ENCODE assay signal across 10 cellular contexts in genomic region chr20:35947489-35947888, GRCh38. TPM values are rescaled to one million over a fixed set of nuclear protein-coding genes. Genes with fewer than 3 reads are reported as not detected.
DNase-seq lines count a peak whose midpoint lies in the region; ATAC-seq, FAIRE-seq and TF ChIP-seq lines count a peak whose summit lies in the region.
"Had no signal": no experiment of that assay in that cellular context is flagged by ENCODE, and none has a peak within 500 bp of the region (broad histone marks: within the 10 kb centered on the region; RNA-seq: fewer than 3 reads in every experiment).

No MANE protein-coding gene starts in this region.

- ATAC-seq in lower lobe of right lung: peak in 1 of 2 donors; percentile 21

- H3K27ac ChIP-seq in lower lobe of right lung: no peak overlapping the region
- H3K27ac ChIP-seq: skin epidermis had no signal

- TF ChIP-seq POLR2A in GM12892 (IDR thresholded peaks at IDR 0.05; ENCODE audit: low read depth, low read length): no peak

- H3K27me3 ChIP-seq in MG63 (no peaks in the 10 kb centered on the region), lower lobe of right lung (ENCODE audit: low read depth) (no peaks in the 10 kb centered on the region)

- H3K4me3 ChIP-seq in MG63 (no peak overlapping the region), lower lobe of right lung (no peak overlapping the region)
- H3K4me3 ChIP-seq: skin epidermis had no signal

- TF ChIP-seq CTCF in lower lobe of right lung (IDR thresholded peaks at IDR 0.05): peak; percentile 14

- H3K9me3 ChIP-seq in MG63: no peaks in the 10 kb centered on the region
- H3K9me3 ChIP-seq in lower lobe of right lung: no peaks in the 10 kb centered on the region

- H3K4me1 ChIP-seq in lower lobe of right lung: peaks cover 9% of the 10 kb centered on the region

- H3K36me3 ChIP-seq in MG63: peaks cover 74% of the 10 kb centered on the region
- peaks cover 67% of the 10 kb centered on the region for H3K36me3 ChIP-seq in lower lobe of right lung

- DNase-seq in SHP77 (lab: John Stamatoyannopoulos, UW) (peak; percentile 26 to 36), SHP77 treated with DMSO at 0.1 percent for 48 hours (lab: John Stamatoyannopoulos, UW) (no peak), MG63 (peak; percentile 20), lower lobe of right lung (no peak), GM12892 (ENCODE audit: insufficient read length) (no peak), NCI-H2107 treated with DMSO at 0.1 percent for 48 hours (lab: John Stamatoyannopoulos, UW; ENCODE audit: unreplicated experiment) (no peak), GM19240 (ENCODE audit: insufficient read length, low spot score) (no peak)
- DNase-seq in activated T-cell treated with anti-CD3 and anti-CD28 coated beads, Interleukin-2, amount 50 U/mL, for 48 hours: peak; percentile 34 to 48
- DNase-seq: activated T-cell treated with anti-CD3 and anti-CD28 coated beads, Interleukin-2, amount 50 U/mL, for 4 hours had no signal

- no peak for FAIRE-seq in GM12892 (lab: Jason Lieb, UNC)

- intact Hi-C loops in lower lobe of right lung (cut with DNase I): no loop called here

RNA-seq across cellular contexts. Expression of gene SCAND1, which starts 6.8 kb away (rescaled TPM):
- total RNA-seq in MG63 (2014; rRNA removed; shearing (Covaris generic); ENCODE audit: low replicate concordance): 29.8 and 79.0 TPM in 2 replicates
- total RNA-seq in lower lobe of right lung: 51.9 TPM
- polyA plus RNA-seq in GM12892 (2012; ENCODE audit: missing spikeins): 2.6 TPM

RNA-seq across cellular contexts. Expression of gene CNBD2, which starts 20.9 kb away (rescaled TPM):
- total RNA-seq in MG63 (2014; rRNA removed; shearing (Covaris generic); ENCODE audit: low replicate concordance): 3.4 TPM in 1 of 2 replicates, not detected in the other
- 4.3 TPM for total RNA-seq in lower lobe of right lung
- polyA plus RNA-seq in GM12892 (2012; ENCODE audit: missing spikeins): 2.1 TPM

Comparison
In these comparisons a context has a peak if more than half of its experiments do, and no peak if none do; other contexts are left out.
1. DNase-seq: peak in SHP77 (2 of 2), MG63 (single experiment) and activated T-cell treated with anti-CD3 and anti-CD28 coated beads, Interleukin-2, amount 50 U/mL, for 48 hours (2 of 2); none in SHP77 treated with DMSO at 0.1 percent for 48 hours (single experiment), lower lobe of right lung (single experiment), GM12892 (single experiment), NCI-H2107 treated with DMSO at 0.1 percent for 48 hours (single experiment) and GM19240 (single experiment).